In genomic region chr22:40204331-40205116, GRCh38 we compare ENCODE assay signal across 10 cellular contexts. TPM values are rescaled to one million over a fixed set of nuclear protein-coding genes. Genes with fewer than 3 reads are reported as not detected.
DNase-seq lines count a peak whose midpoint lies in the region; ATAC-seq and TF ChIP-seq lines count a peak whose summit lies in the region.
"Had no signal": no experiment of that assay in that cellular context is flagged by ENCODE, and none has a peak within 500 bp of the region (broad histone marks: within the 10 kb centered on the region; RNA-seq: fewer than 3 reads in every experiment).

No MANE protein-coding gene starts in this region.

- H3K9ac ChIP-seq in endocrine pancreas (ENCODE audit: control insufficient read depth, insufficient read depth, low read length), result no peak overlapping the region

- DNase-seq in CD4-positive, CD25-positive, alpha-beta regulatory T cell, result no peak
- DNase-seq in NCI-H146 treated with DMSO at 0.1 percent for 48 hours (lab: John Stamatoyannopoulos, UW; ENCODE audit: unreplicated experiment) (peak; percentile 24), UCSD-AML1 (lab: John Stamatoyannopoulos, UW; ENCODE audit: unreplicated experiment) (no peak)
- DNase-seq: upper lobe of left lung had no signal

- peaks cover 4% of the 10 kb centered on the region for H3K36me3 Mint-ChIP-seq in CD4-positive, CD25-positive, alpha-beta regulatory T cell
- peaks cover 7% of the 10 kb centered on the region for H3K36me3 Mint-ChIP-seq in nephron (ENCODE audit: low read depth)

- peak overlapping the region; percentile 52 for H3K4me3 ChIP-seq in CD4-positive, CD25-positive, alpha-beta regulatory T cell (ENCODE audit: low read depth, low read length)
- peak overlapping the region; percentile 24 for H3K4me3 ChIP-seq in endocrine pancreas (ENCODE audit: control insufficient read depth, insufficient read depth, low read length)
- H3K4me3 ChIP-seq: GM12878, upper lobe of left lung had no signal

- H3K4me1 ChIP-seq in CD4-positive, CD25-positive, alpha-beta regulatory T cell (ENCODE audit: control insufficient read depth, insufficient read depth, low read length, poor library complexity, severe bottlenecking), result peaks cover 41% of the 10 kb centered on the region
- H3K4me1 ChIP-seq in endocrine pancreas (ENCODE audit: control insufficient read depth, insufficient read depth, low read length), result peaks cover 5% of the 10 kb centered on the region

- H3K4me3 Mint-ChIP-seq in CD4-positive, CD25-positive, alpha-beta regulatory T cell, result peak overlapping the region in 2 of 4 donors; percentile 38 to 68
- peak overlapping the region in 1 of 3 experiments; percentile 25 for H3K4me3 Mint-ChIP-seq in nephron

- H3K4me1 Mint-ChIP-seq in CD4-positive, CD25-positive, alpha-beta regulatory T cell, result peaks cover 34 to 74% (median 62%) of the 10 kb centered on the region in 4 donors
- peaks cover 42% of the 10 kb centered on the region for H3K4me1 Mint-ChIP-seq in nephron

- no peak for ATAC-seq in CD4-positive, CD25-positive, alpha-beta regulatory T cell (ENCODE audit: low read depth in 2 of 2)
- ATAC-seq in GM18511 (IDR thresholded peaks at IDR 0.05; ENCODE audit: unreplicated experiment) (no peak), GM21737 (IDR thresholded peaks at IDR 0.05; ENCODE audit: unreplicated experiment) (no peak), HG03460 (IDR thresholded peaks at IDR 0.05; ENCODE audit: unreplicated experiment) (no peak)

- no peaks in the 10 kb centered on the region for H3K9me3 ChIP-seq in CD4-positive, CD25-positive, alpha-beta regulatory T cell (ENCODE audit: control insufficient read depth in 2 of 2, low read length in 2 of 2)
- no peaks in the 10 kb centered on the region for H3K9me3 ChIP-seq in endocrine pancreas (ENCODE audit: control insufficient read depth, low read length)
- H3K9me3 ChIP-seq: upper lobe of left lung had no signal

- peak overlapping the region; percentile 41 to 94 (median 87) for H3K27ac Mint-ChIP-seq in CD4-positive, CD25-positive, alpha-beta regulatory T cell
- peak overlapping the region; percentile 30 to 65 (median 56) for H3K27ac Mint-ChIP-seq in nephron

- H3K36me3 ChIP-seq in CD4-positive, CD25-positive, alpha-beta regulatory T cell (ENCODE audit: control insufficient read depth, insufficient read depth, low read length), result peaks cover 7% of the 10 kb centered on the region
- H3K36me3 ChIP-seq in endocrine pancreas (ENCODE audit: control insufficient read depth, insufficient read depth, low read length), result no peaks in the 10 kb centered on the region
- H3K36me3 ChIP-seq: upper lobe of left lung had no signal

- H3K9me3 Mint-ChIP-seq in CD4-positive, CD25-positive, alpha-beta regulatory T cell, result no peaks in the 10 kb centered on the region
- H3K9me3 Mint-ChIP-seq in nephron, result no peaks in the 10 kb centered on the region

- TF ChIP-seq CTCF in nephron (IDR thresholded peaks at IDR 0.05; ENCODE audit: unreplicated experiment in 3 of 3), result no peak

- no peaks in the 10 kb centered on the region for H3K27me3 Mint-ChIP-seq in CD4-positive, CD25-positive, alpha-beta regulatory T cell
- no peaks in the 10 kb centered on the region for H3K27me3 Mint-ChIP-seq in nephron (ENCODE audit: low read depth)

- H3K27me3 ChIP-seq in CD4-positive, CD25-positive, alpha-beta regulatory T cell (ENCODE audit: control insufficient read depth, insufficient read depth, low read length), result no peaks in the 10 kb centered on the region
- no peaks in the 10 kb centered on the region for H3K27me3 ChIP-seq in endocrine pancreas (ENCODE audit: control insufficient read depth, insufficient read depth, low read length)
- H3K27me3 ChIP-seq: upper lobe of left lung had no signal

- H3K27ac ChIP-seq in CD4-positive, CD25-positive, alpha-beta regulatory T cell (ENCODE audit: insufficient read depth, low read length, poor library complexity, severe bottlenecking), result no peak overlapping the region

RNA-seq across cellular contexts. Expression of gene TNRC6B, which starts 26.8 kb away (rescaled TPM):
- total RNA-seq in CD4-positive, CD25-positive, alpha-beta regulatory T cell, result 144 TPM
- 10 to 100 TPM; 50.6 to 79.7 (median 65.1) TPM for polyA plus RNA-seq in CD4-positive, CD25-positive, alpha-beta regulatory T cell
